8 cellular contexts compared by ENCODE assay signal in genomic region chr1:198156745-198157240, GRCh38. TPM values are rescaled to one million over a fixed set of nuclear protein-coding genes. Genes with fewer than 3 reads are reported as not detected.
A peak's percentile ranks its signal among the peaks of the same experiment; 100 is the strongest.
DNase-seq lines count a peak whose midpoint lies in the region; ATAC-seq, FAIRE-seq and TF ChIP-seq lines count a peak whose summit lies in the region.

NEK7 (plus strand) TSS chr1:198156998; CDS start chr1:198232581, 75,583 bp downstream.

- no peak for FAIRE-seq in urothelium cell line (lab: Jason Lieb, UNC)

- DNase-seq in NB4 (ENCODE audit: low read depth) (peak; percentile 87), head of caudate nucleus (peak; percentile 55 to 93 (median 85)), osteoblast (ENCODE audit: insufficient read length, low spot score, missing footprints) (peak; percentile 93), urothelium cell line (ENCODE audit: low spot score) (peak; percentile 90)
- DNase-seq in activated naive CD8-positive, alpha-beta T cell treated with anti-CD3 and anti-CD28 coated beads, Interleukin-2, amount 50 U/mL, for 16 hours (ENCODE audit: low read depth, low spot score) = peak; percentile 12

- peak within 1 kb of the TSS; percentile 82 for H3K27ac ChIP-seq in osteoblast (ENCODE audit: low read depth, low read length)

- H3K4me2 ChIP-seq in osteoblast (ENCODE audit: insufficient read depth, low read length) = peak within 1 kb of the TSS; percentile 88

- peaks cover 57% of the 10 kb centered on the region for H3K4me1 ChIP-seq in osteoblast (ENCODE audit: insufficient read depth, low read length)

- H4K20me1 ChIP-seq in osteoblast (ENCODE audit: insufficient read depth, low read length) = peaks cover 29% of the 10 kb centered on the region

- H3K27me3 ChIP-seq in osteoblast (ENCODE audit: insufficient read depth, low read length) = no peaks in the 10 kb centered on the region

- TF ChIP-seq POLR2A in GM10847 (IDR thresholded peaks at IDR 0.05; ENCODE audit: extremely low read depth, insufficient read length) (peak; percentile 67), NB4 (IDR thresholded peaks at IDR 0.05; ENCODE audit: extremely low read depth, insufficient read length) (peak; percentile 51)

- intact Hi-C loops in head of caudate nucleus (cut with DNase I) = no loop called here

- H2AFZ ChIP-seq in osteoblast (ENCODE audit: low read length) = peak within 1 kb of the TSS; percentile 77

- ATAC-seq in HG02571 (IDR thresholded peaks at IDR 0.05; ENCODE audit: unreplicated experiment) = peak; percentile 48
- ATAC-seq in SK-N-SH treated with all-trans-retinoic acid at 6 μM for 48 hours = peak; percentile 64

- peak within 1 kb of the TSS; percentile 96 for H3K4me3 ChIP-seq in NB4 (ENCODE audit: low read depth, low read length)
- peak within 1 kb of the TSS; percentile 91 for H3K4me3 ChIP-seq in osteoblast (ENCODE audit: insufficient read depth, low read length)

- H3K79me2 ChIP-seq in osteoblast (ENCODE audit: insufficient read depth, low read length) = peaks cover 56% of the 10 kb centered on the region

- TF ChIP-seq CTCF in NB4 (IDR thresholded peaks at IDR 0.05; ENCODE audit: low read depth, low read length) (no peak), osteoblast (IDR thresholded peaks at IDR 0.05; ENCODE audit: extremely low read depth, low read depth, low read length) (no peak)

- H3K36me3 ChIP-seq in osteoblast (ENCODE audit: insufficient read depth, low read length) = no peaks in the 10 kb centered on the region

- H3K9me3 ChIP-seq in osteoblast (ENCODE audit: low read depth, low read length) = no peaks in the 10 kb centered on the region

TF ChIP-seq in SK-N-SH treated with all-trans-retinoic acid at 6 μM for 48 hours, 23 proteins besides CTCF, POLR2A, EP300 and RAD21:
- TF ChIP-seq ZFP30 (CRISPR knock-in tag; IDR thresholded peaks at IDR 0.05) (no peak), ZC3H10 (CRISPR knock-in tag; IDR thresholded peaks at IDR 0.05) (no peak), ZNF8 (CRISPR knock-in tag; IDR thresholded peaks at IDR 0.05) (no peak)
TF ChIP-seq in SK-N-SH treated with all-trans-retinoic acid at 6 μM for 48 hours: peak in this region for 0.

RNA-seq across cellular contexts. Expression of gene NEK7, which starts in this region (rescaled TPM):
- total RNA-seq in osteoblast = 376 and 377 TPM in 2 replicates

Comparison
In these comparisons a context has a peak if more than half of its experiments do, and no peak if none do; other contexts are left out.
1. Peak in every context shown above with its lines: DNase-seq, ATAC-seq, H3K4me3 ChIP-seq and H3K27ac ChIP-seq.
2. DNase-seq: peak in every context shown above with its lines; median percentile 93 in osteoblast; 90 in urothelium cell line; 87 in NB4; 85 in head of caudate nucleus; 12 in activated naive CD8-positive, alpha-beta T cell treated with anti-CD3 and anti-CD28 coated beads, Interleukin-2, amount 50 U/mL, for 16 hours.